In genomic region chr10:133260895-133261725, GRCh38 we compare ENCODE assay signal across 8 cellular contexts. TPM values are rescaled to one million over a fixed set of nuclear protein-coding genes. Genes with fewer than 3 reads are reported as not detected.
DNase-seq lines count a peak whose midpoint lies in the region; ATAC-seq, FAIRE-seq and TF ChIP-seq lines count a peak whose summit lies in the region.

No MANE protein-coding gene starts in this region.

- H3K4me3 ChIP-seq in OCI-LY7 (ENCODE audit: low read depth, low read length, poor library complexity, severe bottlenecking), result peak overlapping the region; percentile 69
- peak overlapping the region; percentile 40 to 89 (median 70) for H3K4me3 ChIP-seq in pancreas
- H3K4me3 ChIP-seq in aorta (ENCODE audit: low read length in 2 of 2), result peak overlapping the region; percentile 32 to 66

- intact Hi-C loops in Right ventricle myocardium inferior (cut with DNase I) (loop anchor here (5.0 kb wide), 1 partner anchor 46 kb away; the partner anchor contains the start of genes TUBGCP2 and ZNF511), cardiac septum (cut with DNase I) (loop anchor here (5.0 kb wide), 1 partner anchor 46 kb away; the partner anchor contains the start of genes TUBGCP2 and ZNF511), OCI-LY7 (cut with micrococcal nuclease; ENCODE audit: unreplicated experiment) (loop anchor here (5.0 kb wide), 1 partner anchor 46 kb away; the partner anchor contains the start of genes TUBGCP2 and ZNF511), pancreas (cut with DNase I) (no loop called here), aorta (cut with DNase I) (no loop called here)

- peak overlapping the region; percentile 74; the same call in 1 of the 2 replicates for H2AFZ ChIP-seq in OCI-LY7 (ENCODE audit: low read length)

- no peaks in the 10 kb centered on the region for H4K20me1 ChIP-seq in OCI-LY7 (ENCODE audit: insufficient read depth, low read length)

- no peaks in the 10 kb centered on the region for H3K79me2 ChIP-seq in OCI-LY7 (ENCODE audit: insufficient read depth, low read depth, low read length)

- H3K36me3 ChIP-seq in OCI-LY7 (ENCODE audit: insufficient read depth, low read length) (no peaks in the 10 kb centered on the region), pancreas (no peaks in the 10 kb centered on the region), aorta (ENCODE audit: control insufficient read depth in 1 of 2, insufficient read depth in 2 of 2, low read length in 1 of 2) (no peaks in the 10 kb centered on the region)

- FAIRE-seq in pancreas (lab: Jason Lieb, UNC), result no peak

- ATAC-seq in Right ventricle myocardium inferior (peak; percentile 49), HG02840 (IDR thresholded peaks at IDR 0.05; ENCODE audit: low FRiP score, unreplicated experiment) (peak; percentile 39), foreskin keratinocyte (peak; percentile 2), pancreas (peak; percentile 24 to 55 (median 30)), aorta (ENCODE audit: low FRiP score) (peak; percentile 57)

- BruUV-seq in OCI-LY7 (replicated peaks; lab: Mats Ljungman, UMichigan), result no TSS peak

- 18 to 27% methylated on average over 36 to 50 of the region's 50 CpGs for WGBS in pancreas, 2 donors
- WGBS in aorta, 2 donors, result 21 to 25% methylated on average over 41 to 50 of the region's 50 CpGs

- TF ChIP-seq CTCF in OCI-LY7 (conservative IDR thresholded peaks at IDR 0.05; ENCODE audit: low read length) (no peak), foreskin keratinocyte (conservative IDR thresholded peaks at IDR 0.05) (no peak), pancreas (IDR thresholded peaks at IDR 0.05) (no peak)

- no peak overlapping the region for H3K27ac ChIP-seq in OCI-LY7 (ENCODE audit: low read depth, low read length, poor library complexity, severe bottlenecking)
- no peak overlapping the region for H3K27ac ChIP-seq in foreskin keratinocyte
- peak overlapping the region in 3 of 4 donors; percentile 80 to 88 (median 83) for H3K27ac ChIP-seq in pancreas
- no peak overlapping the region for H3K27ac ChIP-seq in aorta (ENCODE audit: low read depth in 1 of 2, low read length in 2 of 2)

- H3K27me3 ChIP-seq in foreskin keratinocyte (no peaks in the 10 kb centered on the region), pancreas (no peaks in the 10 kb centered on the region), aorta (ENCODE audit: control insufficient read depth in 1 of 2, insufficient read depth in 2 of 2, low read length in 1 of 2) (no peaks in the 10 kb centered on the region)

- H3K9me2 ChIP-seq in OCI-LY7 (ENCODE audit: insufficient read depth, low read length), result no peaks in the 10 kb centered on the region

- H3K4me1 ChIP-seq in OCI-LY7 (ENCODE audit: insufficient read depth, low read length, poor library complexity, severe bottlenecking) (peaks cover 26% of the 10 kb centered on the region), foreskin keratinocyte (peaks cover 26% of the 10 kb centered on the region), pancreas (peaks cover 0 to 26% (median 12%) of the 10 kb centered on the region in 3 donors), aorta (ENCODE audit: control insufficient read depth in 1 of 2, insufficient read depth in 2 of 2, low read length in 2 of 2) (no peaks in the 10 kb centered on the region)

- CTCF ChIA-PET in OCI-LY7 (lab: Charles Lee; ENCODE audit: unreplicated experiment), result no interaction called here

- H3K9me3 ChIP-seq in OCI-LY7 (ENCODE audit: low read length), result no peaks in the 10 kb centered on the region
- no peaks in the 10 kb centered on the region for H3K9me3 ChIP-seq in pancreas
- H3K9me3 ChIP-seq in aorta (ENCODE audit: control insufficient read depth, low read length), result no peaks in the 10 kb centered on the region

- peak overlapping the region; percentile 97 for H3K4me2 ChIP-seq in OCI-LY7 (ENCODE audit: low read length)

- DNase-seq in Right ventricle myocardium inferior (ENCODE audit: missing footprints), result peak; percentile 83
- DNase-seq in cardiac septum (ENCODE audit: low spot score), result no peak
- peak; percentile 34 for DNase-seq in OCI-LY7 (ENCODE audit: low spot score)
- DNase-seq in activated T-helper 1 cell treated with anti-CD3 and anti-CD28 coated beads, Interleukin-2, amount 50 U/mL, for 16 hours (ENCODE audit: low read depth in 1 of 2, low spot score in 1 of 2), result peak; percentile 31 to 48
- DNase-seq in foreskin keratinocyte, result no peak
- peak; percentile 54 to 89 (median 67) for DNase-seq in pancreas
- peak; percentile 80 to 88 for DNase-seq in aorta

- POLR2A ChIA-PET in OCI-LY7 (lab: Charles Lee), result no interaction called here

RNA-seq across cellular contexts. Expression of gene ADAM8, which starts 15.6 kb away (rescaled TPM):
- total RNA-seq in Right ventricle myocardium inferior (2.0 TPM), cardiac septum (4.3 TPM), OCI-LY7 (2022) (16.3 and 17.6 TPM in 2 replicates), foreskin keratinocyte (137 and 180 TPM in 2 replicates), pancreas (1 to 10 TPM; 2.0 to 9.8 (median 5.0) TPM), aorta (10 to 100 TPM; 11.2 to 17.0 TPM)
- 7.5 and 10.0 TPM in 2 replicates for total RNA-seq in OCI-LY7 (2014; rRNA removed; shearing (Covaris generic))
- polyA plus RNA-seq in foreskin keratinocyte (94.3 and 134 TPM in 2 replicates), pancreas (1 to 10 TPM; 7.2 to 8.5 TPM), aorta (1 to 10 TPM; 1.0 to 1.3 TPM)

RNA-seq across cellular contexts. Expression of gene VENTX, which starts 23.5 kb away (rescaled TPM):
- total RNA-seq in Right ventricle myocardium inferior, result 0.54 TPM
- 0.40 TPM for total RNA-seq in cardiac septum
- total RNA-seq in OCI-LY7 (2014; rRNA removed; shearing (Covaris generic)), result not detected in 2 replicates
- not detected in 2 replicates for total RNA-seq in OCI-LY7 (2022)
- not detected in 2 replicates for total RNA-seq in foreskin keratinocyte
- polyA plus RNA-seq in foreskin keratinocyte, result not detected in 2 replicates
- under 1 TPM; 0.09 to 0.62 (median 0.34) TPM for total RNA-seq in pancreas
- polyA plus RNA-seq in pancreas, result 1 to 10 TPM in 1 of 2 donors, under 1 TPM in 1; 0.66 to 1.3 TPM
- total RNA-seq in aorta, result 1 to 10 TPM; 4.0 to 7.4 TPM
- 1 to 10 TPM; 1.0 to 1.3 TPM for polyA plus RNA-seq in aorta

RNA-seq across cellular contexts. Expression of gene UTF1, which starts 31.1 kb away (rescaled TPM):
- total RNA-seq in Right ventricle myocardium inferior (not detected), cardiac septum (not detected), OCI-LY7 (2022) (not detected in 2 replicates), foreskin keratinocyte (not detected in 2 replicates), pancreas (not detected), aorta (not detected)
- not detected in 2 replicates for total RNA-seq in OCI-LY7 (2014; rRNA removed; shearing (Covaris generic))
- polyA plus RNA-seq in foreskin keratinocyte (not detected in 2 replicates), pancreas (not detected), aorta (not detected)

RNA-seq across cellular contexts. Expression of gene TUBGCP2, which starts 47.6 kb away (rescaled TPM):
- total RNA-seq in Right ventricle myocardium inferior (44.7 TPM), cardiac septum (39.4 TPM), OCI-LY7 (2022) (53.0 and 56.1 TPM in 2 replicates), foreskin keratinocyte (64.9 and 68.1 TPM in 2 replicates), pancreas (10 to 100 TPM; 23.5 to 33.3 (median 28.9) TPM), aorta (10 to 100 TPM; 40.0 to 49.1 TPM)
- total RNA-seq in OCI-LY7 (2014; rRNA removed; shearing (Covaris generic)), result 37.8 and 40.5 TPM in 2 replicates
- polyA plus RNA-seq in foreskin keratinocyte (84.2 and 88.8 TPM in 2 replicates), pancreas (100 to 1,000 TPM in 1 of 2 donors, 10 to 100 TPM in 1; 97.5 to 161 TPM), aorta (100 to 1,000 TPM in 1 of 2 donors, 10 to 100 TPM in 1; 11.3 to 194 TPM)

RNA-seq across cellular contexts. Expression of gene ZNF511, which starts 47.6 kb away (rescaled TPM):
- total RNA-seq in Right ventricle myocardium inferior (39.4 TPM), cardiac septum (34.4 TPM), OCI-LY7 (2022) (60.6 and 68.8 TPM in 2 replicates), foreskin keratinocyte (42.3 and 50.3 TPM in 2 replicates), pancreas (10 to 100 TPM; 13.3 to 18.7 (median 16.3) TPM), aorta (10 to 100 TPM; 18.2 to 28.5 TPM)
- 64.7 and 95.0 TPM in 2 replicates for total RNA-seq in OCI-LY7 (2014; rRNA removed; shearing (Covaris generic))
- polyA plus RNA-seq in foreskin keratinocyte (42.9 and 54.1 TPM in 2 replicates), pancreas (10 to 100 TPM; 28.1 to 40.3 TPM), aorta (10 to 100 TPM; 35.6 to 39.6 TPM)

Comparison
In these comparisons a context has a peak if more than half of its experiments do, and no peak if none do; other contexts are left out.
1. DNase-seq: peak in Right ventricle myocardium inferior (single experiment), OCI-LY7 (single experiment), activated T-helper 1 cell treated with anti-CD3 and anti-CD28 coated beads, Interleukin-2, amount 50 U/mL, for 16 hours (2 of 2), pancreas (6 of 6) and aorta (2 of 2); none in cardiac septum (single experiment) and foreskin keratinocyte (0 of 2).
2. ATAC-seq: peak in every context shown above with its lines; median percentile 57 in aorta; 49 in Right ventricle myocardium inferior; 39 in HG02840; 30 in pancreas; 2 in foreskin keratinocyte.
3. H3K27ac ChIP-seq: peak in pancreas (3 of 4); none in OCI-LY7 (single experiment), foreskin keratinocyte (single experiment) and aorta (0 of 2).
4. intact Hi-C loops: an anchor here in Right ventricle myocardium inferior (5.0 kb wide), cardiac septum (5.0 kb wide) and OCI-LY7 (5.0 kb wide); none called in pancreas and aorta.
5. Peak in every context shown above with its lines, with median percentiles within 50 percentile points of each other: H3K4me3 ChIP-seq.